ENCODE assay signal across 17 cellular contexts in genomic region chr19:33379151-33379829, GRCh38. TPM values are rescaled to one million over a fixed set of nuclear protein-coding genes. Genes with fewer than 3 reads are reported as not detected.
DNase-seq lines count a peak whose midpoint lies in the region; ATAC-seq and TF ChIP-seq lines count a peak whose summit lies in the region.
"Had no signal": no experiment of that assay in that cellular context is flagged by ENCODE, and none has a peak within 500 bp of the region (broad histone marks: within the 10 kb centered on the region; RNA-seq: fewer than 3 reads in every experiment).

No MANE protein-coding gene starts in this region.

- no peak overlapping the region for H2BK12ac ChIP-seq in mesenchymal stem cell (ENCODE audit: low read length in 2 of 2)

- TF ChIP-seq RAD21 in liver (IDR thresholded peaks at IDR 0.05) = no peak

- H3K4me1 ChIP-seq in body of pancreas (peaks cover 57% of the 10 kb centered on the region), liver (ENCODE audit: control insufficient read depth in 4 of 4, insufficient read depth in 4 of 4, low read length in 3 of 4) (peaks cover 8 to 70% (median 53%) of the 10 kb centered on the region in 4 donors), mesenchymal stem cell (ENCODE audit: control insufficient read depth, insufficient read depth, low read depth, low read length) (peaks cover 9% of the 10 kb centered on the region)

- H3K4me3 Mint-ChIP-seq in activated T-cell treated with anti-CD3 and anti-CD28 coated beads, Interleukin-2, amount 50 U/mL, for 24 hours = no peak overlapping the region
- no peak overlapping the region for H3K4me3 Mint-ChIP-seq in activated T-cell treated with anti-CD3 and anti-CD28 coated beads, Interleukin-2, amount 50 U/mL, for 4 hours
- H3K4me3 Mint-ChIP-seq: IgD-negative memory B cell had no signal

- H2AK5ac ChIP-seq in mesenchymal stem cell (ENCODE audit: low read length, severe bottlenecking) = no peak overlapping the region

- H4K8ac ChIP-seq in mesenchymal stem cell (ENCODE audit: low read length) = no peak overlapping the region

- peaks cover 29% of the 10 kb centered on the region for H3K79me1 ChIP-seq in mesenchymal stem cell (replicated peaks; ENCODE audit: low read length, poor library complexity, severe bottlenecking)

- H3K27me3 ChIP-seq in body of pancreas (no peaks in the 10 kb centered on the region), liver (ENCODE audit: control insufficient read depth in 4 of 4, insufficient read depth in 4 of 4, low read length in 3 of 4) (no peaks in the 10 kb centered on the region), mesenchymal stem cell (ENCODE audit: control insufficient read depth in 1 of 2, insufficient read depth in 1 of 2, low read length in 2 of 2) (no peaks in the 10 kb centered on the region)
- H3K27me3 ChIP-seq: Peyer's patch had no signal

- H3K14ac ChIP-seq in mesenchymal stem cell (ENCODE audit: low read length in 2 of 2) = no peak overlapping the region

- in situ Hi-C loops in G401 (cut with HindIII; ENCODE audit: low sequenced_read_pairs) = no loop called here

- H3K9me3 ChIP-seq in body of pancreas (no peaks in the 10 kb centered on the region), liver (ENCODE audit: control insufficient read depth in 4 of 4, low read length in 3 of 4) (no peaks in the 10 kb centered on the region), mesenchymal stem cell (ENCODE audit: control insufficient read depth, low read length) (no peaks in the 10 kb centered on the region)
- H3K9me3 ChIP-seq: Peyer's patch had no signal

- no peak overlapping the region for H3K23ac ChIP-seq in mesenchymal stem cell (ENCODE audit: low read length in 2 of 2)

- no peak overlapping the region for H2BK5ac ChIP-seq in mesenchymal stem cell (ENCODE audit: low read depth, low read length, poor library complexity, severe bottlenecking)

- TF ChIP-seq POLR2A in body of pancreas (IDR thresholded peaks at IDR 0.05) = no peak

- H2BK15ac ChIP-seq in mesenchymal stem cell (ENCODE audit: low read depth, poor library complexity, severe bottlenecking) = no peak overlapping the region

- no peak overlapping the region for H4K91ac ChIP-seq in mesenchymal stem cell (ENCODE audit: low read length)

- TF ChIP-seq CTCF in body of pancreas (IDR thresholded peaks at IDR 0.05) (no peak), liver (IDR thresholded peaks at IDR 0.05; ENCODE audit: low read depth, low read length, missing input control) (no peak)

- no peak overlapping the region for H2BK120ac ChIP-seq in mesenchymal stem cell (ENCODE audit: low read depth, low read length)

- H3K4ac ChIP-seq in mesenchymal stem cell (ENCODE audit: low read depth in 1 of 2, low read length in 2 of 2) = no peak overlapping the region

- DNase-seq in activated T-cell treated with anti-CD3 and anti-CD28 coated beads, Interleukin-2, amount 50 U/mL, for 24 hours = no peak
- no peak for DNase-seq in activated T-cell treated with anti-CD3 and anti-CD28 coated beads, Interleukin-2, amount 50 U/mL, for 4 hours
- peak; percentile 51 for DNase-seq in G401 (ENCODE audit: low spot score)
- peak in 1 of 4 donors; percentile 17 for DNase-seq in body of pancreas
- DNase-seq in stimulated activated CD4-positive, alpha-beta T cell treated with anti-CD3 and anti-CD28 coated beads, Interleukin-1b, Interleukin-23, amount 100 ng/mL, for 48 hours = no peak
- DNase-seq in mesenchymal stem cell = no peak
- no peak for DNase-seq in NCI-H69 (lab: John Stamatoyannopoulos, UW)
- DNase-seq: DMS79 treated with DMSO at 0.1 percent for 48 hours, GDM1, NCI-H1436 treated with DMSO at 0.1 percent for 48 hours, NCI-H2227 treated with DMSO at 0.1 percent for 48 hours, NCI-H526 treated with DMSO at 0.1 percent for 48 hours, SHP77 treated with DMSO at 0.1 percent for 48 hours had no signal

- 63 to 68% methylated on average over 16 of the region's 16 CpGs for WGBS in body of pancreas, 2 donors
- WGBS in liver = 74% methylated on average over 16 of the region's 16 CpGs
- WGBS in mesenchymal stem cell = 96% methylated on average over 16 of the region's 16 CpGs

- H3K9ac ChIP-seq in liver (ENCODE audit: low read depth in 1 of 2, low read length in 2 of 2) = no peak overlapping the region
- no peak overlapping the region for H3K9ac ChIP-seq in mesenchymal stem cell (ENCODE audit: low read length)

- peak overlapping the region; percentile 27 for H3K27ac Mint-ChIP-seq in activated T-cell treated with anti-CD3 and anti-CD28 coated beads, Interleukin-2, amount 50 U/mL, for 24 hours
- H3K27ac Mint-ChIP-seq: IgD-negative memory B cell had no signal

- H3K36me3 ChIP-seq in body of pancreas (replicated peaks in 1 of 2; ENCODE audit: insufficient read depth in 1 of 2, low read depth in 2 of 2) (no peaks in the 10 kb centered on the region), liver (ENCODE audit: control insufficient read depth in 4 of 4, insufficient read depth in 3 of 4, low read depth in 1 of 4, low read length in 3 of 4) (peaks cover 0 to 1% (median 0%) of the 10 kb centered on the region in 4 donors), mesenchymal stem cell (ENCODE audit: control insufficient read depth in 1 of 2, insufficient read depth in 2 of 2, low read depth in 1 of 2, low read length in 2 of 2) (peaks cover 13 to 20% of the 10 kb centered on the region in 2 experiments)

- H3K4me1 Mint-ChIP-seq in activated T-cell treated with anti-CD3 and anti-CD28 coated beads, Interleukin-2, amount 50 U/mL, for 24 hours (ENCODE audit: low read depth) = peaks cover 65% of the 10 kb centered on the region
- H3K4me1 Mint-ChIP-seq in activated T-cell treated with anti-CD3 and anti-CD28 coated beads, Interleukin-2, amount 50 U/mL, for 4 hours (ENCODE audit: low read depth) = peaks cover 66% of the 10 kb centered on the region

- ATAC-seq in activated T-cell treated with anti-CD3 and anti-CD28 coated beads, Interleukin-2, amount 50 U/mL, for 4 hours = no peak
- ATAC-seq in body of pancreas = no peak
- ATAC-seq: HCT116 had no signal

- H3K27me3 Mint-ChIP-seq in activated T-cell treated with anti-CD3 and anti-CD28 coated beads, Interleukin-2, amount 50 U/mL, for 24 hours = no peaks in the 10 kb centered on the region
- no peaks in the 10 kb centered on the region for H3K27me3 Mint-ChIP-seq in activated T-cell treated with anti-CD3 and anti-CD28 coated beads, Interleukin-2, amount 50 U/mL, for 4 hours (ENCODE audit: low read depth)
- H3K27me3 Mint-ChIP-seq: IgD-negative memory B cell had no signal

- H3K9me3 Mint-ChIP-seq in activated T-cell treated with anti-CD3 and anti-CD28 coated beads, Interleukin-2, amount 50 U/mL, for 24 hours = no peaks in the 10 kb centered on the region
- H3K9me3 Mint-ChIP-seq in activated T-cell treated with anti-CD3 and anti-CD28 coated beads, Interleukin-2, amount 50 U/mL, for 4 hours = no peaks in the 10 kb centered on the region
- H3K9me3 Mint-ChIP-seq: IgD-negative memory B cell had no signal

- H3K4me2 ChIP-seq in mesenchymal stem cell (ENCODE audit: low read length, poor library complexity, severe bottlenecking) = no peak overlapping the region

- peak overlapping the region in 3 of 4 donors; percentile 36 to 47 (median 38) for H3K27ac ChIP-seq in body of pancreas
- H3K27ac ChIP-seq in liver (ENCODE audit: low read depth in 1 of 2, low read length in 2 of 2) = peak overlapping the region; percentile 92 to 96
- H3K27ac ChIP-seq in mesenchymal stem cell (ENCODE audit: low read length, poor library complexity, severe bottlenecking) = no peak overlapping the region

- H3K18ac ChIP-seq in mesenchymal stem cell (ENCODE audit: low read depth in 1 of 2, low read length in 2 of 2) = no peak overlapping the region

- peaks cover 78% of the 10 kb centered on the region for H3K36me3 Mint-ChIP-seq in activated T-cell treated with anti-CD3 and anti-CD28 coated beads, Interleukin-2, amount 50 U/mL, for 24 hours (ENCODE audit: low read depth)
- H3K36me3 Mint-ChIP-seq in activated T-cell treated with anti-CD3 and anti-CD28 coated beads, Interleukin-2, amount 50 U/mL, for 4 hours (ENCODE audit: insufficient read depth) = peaks cover 26% of the 10 kb centered on the region

- H2AFZ ChIP-seq in mesenchymal stem cell (ENCODE audit: low read depth, low read length) = no peak overlapping the region

- H3K4me3 ChIP-seq in body of pancreas = no peak overlapping the region
- no peak overlapping the region for H3K4me3 ChIP-seq in liver (ENCODE audit: low read depth in 1 of 3, low read length in 3 of 3)
- no peak overlapping the region for H3K4me3 ChIP-seq in mesenchymal stem cell (ENCODE audit: insufficient read depth in 1 of 2, low read depth in 1 of 2, low read length in 2 of 2)
- H3K4me3 ChIP-seq: Peyer's patch had no signal

- intact Hi-C loops in body of pancreas (cut with DNase I) = no loop called here

TF ChIP-seq in liver, 16 proteins besides CTCF, POLR2A, EP300 and RAD21 (continues in another document):
- TF ChIP-seq EGR1 (IDR thresholded peaks at IDR 0.05; ENCODE audit: low read depth in 2 of 2) (no peak), SP1 (IDR thresholded peaks at IDR 0.05) (no peak), FOXA1 (IDR thresholded peaks at IDR 0.05) (no peak), FOXA2 (IDR thresholded peaks at IDR 0.05) (no peak)

RNA-seq across cellular contexts. Expression of gene CEBPG, which starts 5.8 kb away (rescaled TPM):
- 10 to 100 TPM; 28.8 to 32.2 (median 28.8) TPM for total RNA-seq in activated T-cell treated with anti-CD3 and anti-CD28 coated beads, Interleukin-2, amount 50 U/mL, for 4 hours
- 8.2 and 22.1 TPM in 2 replicates for total RNA-seq in G401 (2014; rRNA removed; shearing (Covaris generic))
- 10 to 100 TPM; 13.2 to 16.3 TPM for total RNA-seq in body of pancreas
- total RNA-seq in liver = 10 to 100 TPM; 18.0 to 36.1 TPM
- polyA plus RNA-seq in liver = 10 to 100 TPM; 16.9 to 30.3 TPM
- 12.3 TPM for polyA plus RNA-seq in mesenchymal stem cell (2013, experiment 1 of 2)
- 12.5 TPM for polyA plus RNA-seq in mesenchymal stem cell (2013, experiment 2 of 2)
